ENCODE assay signal across 25 cellular contexts in the genomic region with DNA sequence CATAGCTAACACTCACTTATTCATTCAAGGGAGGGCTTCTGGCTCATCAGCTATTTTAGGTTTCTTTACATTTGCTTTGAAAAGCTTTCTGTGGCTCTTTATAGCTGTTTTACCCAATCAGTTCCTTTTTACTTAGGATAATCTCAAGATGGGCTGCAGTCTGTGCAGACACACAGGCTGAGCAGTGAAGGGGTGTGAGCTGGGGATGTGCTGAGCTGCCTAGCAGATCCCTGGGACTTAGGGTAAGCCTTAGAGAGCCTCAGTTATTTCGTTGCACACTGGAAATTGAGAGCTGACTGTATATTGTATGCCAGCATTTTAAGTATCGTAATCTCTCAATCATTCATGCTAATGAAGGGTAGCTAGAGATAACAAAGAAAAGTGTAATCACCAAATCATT.
"Had no signal": no experiment of that assay in that cellular context is flagged by ENCODE, and none has a peak within 500 bp of the region (broad histone marks: within the 10 kb centered on the region; RNA-seq: fewer than 3 reads in every experiment).

No MANE protein-coding gene starts in this region.

- H3K27me3 Mint-ChIP-seq: naive B cell; natural killer cell treated with Interleukin-12 subunit alpha and Interleukin-12 subunit beta and Interleukin-15 and Interleukin-18, amount 100 ng/mL, for 72 hours; stimulated activated memory B cell treated with anti-CD40 and anti-IgM and Interleukin-4, amounts not matched to agents 10 μg/mL and 1 μg/mL and 100 μg/mL, for 72 hours; type B pancreatic cell had no signal

- H3K4me1 Mint-ChIP-seq: mesothelial cell of epicardium; stimulated activated memory B cell treated with anti-CD40 and anti-IgM and Interleukin-4, amounts not matched to agents 10 μg/mL and 1 μg/mL and 100 μg/mL, for 72 hours had no signal

- H3K9me3 Mint-ChIP-seq: mesothelial cell of epicardium; naive B cell; natural killer cell treated with Interleukin-12 subunit alpha and Interleukin-12 subunit beta and Interleukin-15 and Interleukin-18, amount 100 ng/mL, for 72 hours; stimulated activated memory B cell treated with anti-CD40 and anti-IgM and Interleukin-4, amounts not matched to agents 10 μg/mL and 1 μg/mL and 100 μg/mL, for 72 hours; type B pancreatic cell had no signal

- H3K4me3 Mint-ChIP-seq: mesothelial cell of epicardium; naive B cell; natural killer cell treated with Interleukin-12 subunit alpha and Interleukin-12 subunit beta and Interleukin-15 and Interleukin-18, amount 100 ng/mL, for 72 hours; stimulated activated memory B cell treated with anti-CD40 and anti-IgM and Interleukin-4, amounts not matched to agents 10 μg/mL and 1 μg/mL and 100 μg/mL, for 72 hours; type B pancreatic cell had no signal

- H3K4me2 ChIP-seq: hepatocyte had no signal

- ATAC-seq: left cardiac atrium; left lung; mucosa of descending colon; natural killer cell treated with Interleukin-12 subunit alpha and Interleukin-12 subunit beta and Interleukin-15 and Interleukin-18, amount 100 ng/mL, for 72 hours; psoas muscle; right cardiac atrium; stimulated activated memory B cell treated with anti-CD40 and anti-IgM and Interleukin-4, amounts not matched to agents 10 μg/mL and 1 μg/mL and 100 μg/mL, for 72 hours; stimulated activated naive CD8-positive, alpha-beta T cell treated with anti-CD3 and anti-CD28 coated beads, Interleukin-15, Interleukin-2, amounts not matched to agents 100 U/mL and 50 U/mL, for 24 hours had no signal

- H3K4me3 ChIP-seq: coronary artery, hepatocyte, left lung, mucosa of descending colon, ovary, psoas muscle, sigmoid colon, spleen, testis, tibial artery had no signal

- H3K27me3 ChIP-seq: hepatocyte, left lung, ovary, sigmoid colon, spleen, testis, tibial artery had no signal

- H3K36me3 ChIP-seq: ovary, sigmoid colon, tibial artery had no signal

- H3K27ac ChIP-seq: coronary artery, hepatocyte, left lung, ovary, psoas muscle, sigmoid colon, spleen, testis, tibial artery had no signal

- H3K9me3 ChIP-seq: left lung, mucosa of descending colon, ovary, psoas muscle, sigmoid colon, spleen, testis, tibial artery had no signal

- H3K27ac Mint-ChIP-seq: mesothelial cell of epicardium; stimulated activated memory B cell treated with anti-CD40 and anti-IgM and Interleukin-4, amounts not matched to agents 10 μg/mL and 1 μg/mL and 100 μg/mL, for 72 hours; type B pancreatic cell had no signal

- H3K4me1 ChIP-seq: psoas muscle, sigmoid colon had no signal

- DNase-seq: dermis blood vessel endothelial cell; effector memory CD4-positive, alpha-beta T cell; erythroblast; left cardiac atrium; left lung; mesenchymal stem cell; mucosa of descending colon; naive B cell; nucleus accumbens; ovary; psoas muscle; right cardiac atrium; sigmoid colon; spleen; stimulated activated CD4-positive, alpha-beta T cell treated with anti-CD3 and anti-CD28 coated beads, Interleukin-4, amount 100 ng/mL, for 4 hours; stimulated activated naive CD8-positive, alpha-beta T cell treated with anti-CD3 and anti-CD28 coated beads, Interleukin-15, Interleukin-2, amounts not matched to agents 100 U/mL and 50 U/mL, for 24 hours; substantia nigra; testis; tibial artery had no signal

- H3K36me3 Mint-ChIP-seq: mesothelial cell of epicardium, naive B cell, type B pancreatic cell had no signal
